In the genomic region with DNA sequence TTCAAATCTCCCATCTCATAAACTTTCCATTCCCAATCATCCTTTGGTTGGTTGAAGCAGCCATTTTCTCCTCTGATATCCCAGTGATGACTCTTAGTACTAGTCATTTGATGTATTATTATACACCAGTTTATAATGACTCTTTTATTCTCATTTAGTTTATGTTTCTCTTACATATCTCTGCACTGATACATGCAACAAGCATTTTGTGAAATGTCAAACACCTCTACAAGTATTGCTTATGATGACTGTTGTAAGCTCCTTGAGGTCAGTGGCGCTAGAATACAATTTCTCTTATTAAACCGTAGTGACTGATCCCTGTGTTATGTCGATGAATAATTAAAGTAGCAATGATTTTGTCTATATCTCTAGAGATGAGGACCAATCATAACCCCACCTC, we compare ENCODE assay signal across 16 cellular contexts.
DNase-seq lines count a peak whose midpoint lies in the region; ATAC-seq, FAIRE-seq and TF ChIP-seq lines count a peak whose summit lies in the region.
"Had no signal": no experiment of that assay in that cellular context is flagged by ENCODE, and none has a peak within 500 bp of the region (broad histone marks: within the 10 kb centered on the region; RNA-seq: fewer than 3 reads in every experiment).

No MANE protein-coding gene starts in this region.

- peak overlapping the region in 1 of 4 donors; percentile 26 for H3K4me3 Mint-ChIP-seq in CD4-positive, CD25-positive, alpha-beta regulatory T cell
- H3K4me3 Mint-ChIP-seq: activated CD4-positive, alpha-beta memory T cell treated with anti-CD3 and anti-CD28 coated beads, Interleukin-2, amount 10 ng/mL, durations not matched to agents 7 days and 5 days; dendritic cell treated with granulocyte-macrophage colony-stimulating factor and Interleukin-4, amounts not matched to agents 40 ng/mL and 50 ng/mL, for 4 days had no signal

- no peak for DNase-seq in CD4-positive, CD25-positive, alpha-beta regulatory T cell
- DNase-seq in M059J (ENCODE audit: low read depth) (peak; percentile 73), epithelial cell of esophagus (ENCODE audit: low read depth) (peak; percentile 61), DMS153 (lab: John Stamatoyannopoulos, UW) (no peak), HTR-8/SVneo (ENCODE audit: insufficient read length, low spot score) (no peak), DMS53 (lab: John Stamatoyannopoulos, UW) (no peak)
- DNase-seq: activated CD4-positive, alpha-beta memory T cell treated with anti-CD3 and anti-CD28 coated beads, Interleukin-2, amount 10 ng/mL, durations not matched to agents 7 days and 5 days; aorta; hippocampal formation; left lung; NCI-H345; SJCRH30 had no signal

- no peak overlapping the region for H3K4me2 ChIP-seq in parathyroid adenoma (ENCODE audit: low read length)

- H3K36me3 ChIP-seq in CD4-positive, CD25-positive, alpha-beta regulatory T cell (ENCODE audit: control insufficient read depth, insufficient read depth, low read length): no peaks in the 10 kb centered on the region
- H3K36me3 ChIP-seq in parathyroid adenoma (ENCODE audit: control insufficient read depth, insufficient read depth, low read length): no peaks in the 10 kb centered on the region
- H3K36me3 ChIP-seq: left lung, SJCRH30 had no signal

- peak overlapping the region in 2 of 3 donors; percentile 2 to 5 for H3K27ac Mint-ChIP-seq in CD4-positive, CD25-positive, alpha-beta regulatory T cell
- H3K27ac Mint-ChIP-seq: activated CD4-positive, alpha-beta memory T cell treated with anti-CD3 and anti-CD28 coated beads, Interleukin-2, amount 10 ng/mL, durations not matched to agents 7 days and 5 days; dendritic cell treated with granulocyte-macrophage colony-stimulating factor and Interleukin-4, amounts not matched to agents 40 ng/mL and 50 ng/mL, for 4 days had no signal

- no peak overlapping the region for H3K9ac ChIP-seq in parathyroid adenoma

- H3K27me3 Mint-ChIP-seq in CD4-positive, CD25-positive, alpha-beta regulatory T cell: no peaks in the 10 kb centered on the region
- H3K27me3 Mint-ChIP-seq: activated CD4-positive, alpha-beta memory T cell treated with anti-CD3 and anti-CD28 coated beads, Interleukin-2, amount 10 ng/mL, durations not matched to agents 7 days and 5 days; dendritic cell treated with granulocyte-macrophage colony-stimulating factor and Interleukin-4, amounts not matched to agents 40 ng/mL and 50 ng/mL, for 4 days had no signal

- H3K79me2 ChIP-seq in parathyroid adenoma: no peaks in the 10 kb centered on the region

- no peak overlapping the region for H3K4me3 ChIP-seq in CD4-positive, CD25-positive, alpha-beta regulatory T cell (ENCODE audit: low read depth, low read length)
- H3K4me3 ChIP-seq in epithelial cell of esophagus (ENCODE audit: low read length) (no peak overlapping the region), parathyroid adenoma (ENCODE audit: low read depth, low read length) (no peak overlapping the region)
- H3K4me3 ChIP-seq: left lung, SJCRH30 had no signal

- H3K27me3 ChIP-seq in CD4-positive, CD25-positive, alpha-beta regulatory T cell (ENCODE audit: control insufficient read depth, insufficient read depth, low read length): no peaks in the 10 kb centered on the region
- H3K27me3 ChIP-seq in parathyroid adenoma (ENCODE audit: control insufficient read depth, insufficient read depth, low read length): no peaks in the 10 kb centered on the region
- H3K27me3 ChIP-seq: left lung, SJCRH30 had no signal

- H2AFZ ChIP-seq in parathyroid adenoma: peak overlapping the region; percentile 50

- no peaks in the 10 kb centered on the region for H3K36me3 Mint-ChIP-seq in CD4-positive, CD25-positive, alpha-beta regulatory T cell

- no peak overlapping the region for H3K27ac ChIP-seq in CD4-positive, CD25-positive, alpha-beta regulatory T cell (ENCODE audit: insufficient read depth, low read length, poor library complexity, severe bottlenecking)
- H3K27ac ChIP-seq in parathyroid adenoma: peak overlapping the region; percentile 92
- H3K27ac ChIP-seq: left lung, SJCRH30 had no signal

- ATAC-seq in CD4-positive, CD25-positive, alpha-beta regulatory T cell (ENCODE audit: low read depth in 2 of 2): no peak
- ATAC-seq in GM21526 (IDR thresholded peaks at IDR 0.05; ENCODE audit: low FRiP score, unreplicated experiment): no peak
- ATAC-seq: left lung had no signal

- no peaks in the 10 kb centered on the region for H3K9me3 ChIP-seq in CD4-positive, CD25-positive, alpha-beta regulatory T cell (ENCODE audit: control insufficient read depth in 2 of 2, low read length in 2 of 2)
- H3K9me3 ChIP-seq in parathyroid adenoma (ENCODE audit: control insufficient read depth, low read length): no peaks in the 10 kb centered on the region
- H3K9me3 ChIP-seq: left lung, SJCRH30 had no signal

- no peak for FAIRE-seq in HTR-8/SVneo (lab: Jason Lieb, UNC)
- FAIRE-seq: TTC549 had no signal

- no peaks in the 10 kb centered on the region for H3K9me3 Mint-ChIP-seq in CD4-positive, CD25-positive, alpha-beta regulatory T cell
- H3K9me3 Mint-ChIP-seq: activated CD4-positive, alpha-beta memory T cell treated with anti-CD3 and anti-CD28 coated beads, Interleukin-2, amount 10 ng/mL, durations not matched to agents 7 days and 5 days; dendritic cell treated with granulocyte-macrophage colony-stimulating factor and Interleukin-4, amounts not matched to agents 40 ng/mL and 50 ng/mL, for 4 days had no signal

- no peak for TF ChIP-seq CTCF in epithelial cell of esophagus (IDR thresholded peaks at IDR 0.05; ENCODE audit: insufficient read depth, low read depth, low read length, missing control alignments)
- TF ChIP-seq CTCF in parathyroid adenoma (IDR thresholded peaks at IDR 0.05): no peak

- H3K4me1 Mint-ChIP-seq in CD4-positive, CD25-positive, alpha-beta regulatory T cell: peaks cover 29 to 72% (median 57%) of the 10 kb centered on the region in 4 donors

- peaks cover 21% of the 10 kb centered on the region for H3K4me1 ChIP-seq in CD4-positive, CD25-positive, alpha-beta regulatory T cell (ENCODE audit: control insufficient read depth, insufficient read depth, low read length, poor library complexity, severe bottlenecking)
- peaks cover 48% of the 10 kb centered on the region for H3K4me1 ChIP-seq in parathyroid adenoma

Comparison
In these comparisons a context has a peak if more than half of its experiments do, and no peak if none do; other contexts are left out.
1. DNase-seq: peak in M059J (single experiment) and epithelial cell of esophagus (single experiment); none in CD4-positive, CD25-positive, alpha-beta regulatory T cell (0 of 3), DMS153 (single experiment), HTR-8/SVneo (single experiment) and DMS53 (single experiment).